In genomic region chr1:175648927-175649326, GRCh38 we compare ENCODE assay signal across 25 cellular contexts.
DNase-seq lines count a peak whose midpoint lies in the region; ATAC-seq and TF ChIP-seq lines count a peak whose summit lies in the region.
"Had no signal": no experiment of that assay in that cellular context is flagged by ENCODE, and none has a peak within 500 bp of the region (broad histone marks: within the 10 kb centered on the region; RNA-seq: fewer than 3 reads in every experiment).

No MANE protein-coding gene starts in this region.

- POLR2A ChIA-PET in IMR-90 (lab: Charles Lee; ENCODE audit: unreplicated experiment) = no interaction called here

- H4K8ac ChIP-seq in IMR-90 (ENCODE audit: low read depth in 2 of 2, low read length in 2 of 2) (no peak overlapping the region), mesendoderm (ENCODE audit: low read depth, low read length) (no peak overlapping the region)

- H2BK15ac ChIP-seq in IMR-90 (ENCODE audit: low read depth, low read length) (no peak overlapping the region), mesendoderm (replicated peaks; ENCODE audit: low read depth) (no peak overlapping the region)

- H3K27me3 ChIP-seq in IMR-90 (ENCODE audit: control insufficient read depth, insufficient read depth, low read length) (no peaks in the 10 kb centered on the region), mesendoderm (ENCODE audit: insufficient read depth, low read length, poor library complexity) (no peaks in the 10 kb centered on the region)
- H3K27me3 ChIP-seq: BE2C, BLaER1 had no signal

- no peaks in the 10 kb centered on the region for H3K9me3 Mint-ChIP-seq in stimulated activated effector memory CD8-positive, alpha-beta T cell treated with anti-CD3 and anti-CD28 coated beads, Interleukin-12 subunit alpha, Interleukin-12 subunit beta, amount 100 ng/mL, for 72 hours
- H3K9me3 Mint-ChIP-seq in stimulated activated naive B cell treated with anti-CD40 and anti-IgM and Interleukin-4, amounts not matched to agents 10 μg/mL and 1 μg/mL and 100 μg/mL, for 72 hours = no peaks in the 10 kb centered on the region
- H3K9me3 Mint-ChIP-seq: CD4-positive, alpha-beta memory T cell; CD4-positive, CD25-positive, alpha-beta regulatory T cell; CD8-positive, alpha-beta memory T cell had no signal

- H3K56ac ChIP-seq in IMR-90 (ENCODE audit: extremely low read depth, insufficient read depth, low read length) (no peak overlapping the region), mesendoderm (ENCODE audit: low read length) (no peak overlapping the region)

- peak overlapping the region; percentile 16 for H2AFZ ChIP-seq in IMR-90 (replicated peaks; ENCODE audit: low read length, poor library complexity)

- CTCF ChIA-PET in IMR-90 (lab: Yijun Ruan, JAX) = no interaction called here

- H3K4me2 ChIP-seq in IMR-90 (ENCODE audit: low read depth, low read length) (no peak overlapping the region), mesendoderm (ENCODE audit: low read length) (no peak overlapping the region)
- H3K4me2 ChIP-seq: BLaER1 had no signal

- H3K27ac ChIP-seq in IMR-90 (ENCODE audit: insufficient read depth, low read length) (no peak overlapping the region), mesendoderm (ENCODE audit: low read depth, low read length) (no peak overlapping the region)
- H3K27ac ChIP-seq: BLaER1 had no signal

- no peak for DNase-seq in IMR-90
- DNase-seq in mesendoderm = no peak
- no peak for DNase-seq in stimulated activated effector memory CD8-positive, alpha-beta T cell treated with anti-CD3 and anti-CD28 coated beads, Interleukin-12 subunit alpha, Interleukin-12 subunit beta, amount 100 ng/mL, for 72 hours (ENCODE audit: low spot score in 2 of 2)
- DNase-seq in anterior cingulate cortex (lab: John Stamatoyannopoulos, UW) = no peak
- no peak for DNase-seq in stimulated activated naive B cell treated with anti-CD40 and anti-IgM and Interleukin-4, amounts not matched to agents 10 μg/mL and 1 μg/mL and 100 μg/mL, for 72 hours
- DNase-seq: 8988T; ACHN; BE2C; C1 segment of cervical spinal cord; CD4-positive, alpha-beta memory T cell; CD4-positive, CD25-positive, alpha-beta regulatory T cell; CD8-positive, alpha-beta memory T cell; COR-L47; DMS 273 treated with DMSO at 0.1 percent for 48 hours; DMS153; DMS53; DMS79; DND-41; EL; GDM1 had no signal

- no peak overlapping the region for H4K5ac ChIP-seq in IMR-90 (ENCODE audit: low read depth, low read length)
- H4K5ac ChIP-seq in mesendoderm (ENCODE audit: low read length) = no peak overlapping the region

- no peaks in the 10 kb centered on the region for H4K20me1 ChIP-seq in IMR-90 (ENCODE audit: insufficient read depth, low read length)
- H4K20me1 ChIP-seq: BLaER1 had no signal

- no peaks in the 10 kb centered on the region for H3K79me2 ChIP-seq in mesendoderm (ENCODE audit: control insufficient read depth, insufficient read depth, low read length)

- no peaks in the 10 kb centered on the region for H3K4me1 ChIP-seq in IMR-90 (ENCODE audit: control insufficient read depth, insufficient read depth, low read length)
- peaks cover 8% of the 10 kb centered on the region for H3K4me1 ChIP-seq in mesendoderm (ENCODE audit: control insufficient read depth, low read depth, low read length)
- H3K4me1 ChIP-seq: BE2C, BLaER1 had no signal

- no peak overlapping the region for H2BK20ac ChIP-seq in IMR-90 (ENCODE audit: low read depth, low read length)

- no peak overlapping the region for H4K91ac ChIP-seq in IMR-90 (ENCODE audit: insufficient read depth, low read depth, low read length)

- H3K27ac Mint-ChIP-seq in stimulated activated effector memory CD8-positive, alpha-beta T cell treated with anti-CD3 and anti-CD28 coated beads, Interleukin-12 subunit alpha, Interleukin-12 subunit beta, amount 100 ng/mL, for 72 hours = no peak overlapping the region
- no peak overlapping the region for H3K27ac Mint-ChIP-seq in stimulated activated naive B cell treated with anti-CD40 and anti-IgM and Interleukin-4, amounts not matched to agents 10 μg/mL and 1 μg/mL and 100 μg/mL, for 72 hours
- H3K27ac Mint-ChIP-seq: CD14-positive monocyte; CD4-positive, alpha-beta memory T cell; CD4-positive, CD25-positive, alpha-beta regulatory T cell; CD8-positive, alpha-beta memory T cell had no signal

- intact Hi-C loops in IMR-90 (cut with micrococcal nuclease) = no loop called here

- no peaks in the 10 kb centered on the region for H3K4me1 Mint-ChIP-seq in stimulated activated effector memory CD8-positive, alpha-beta T cell treated with anti-CD3 and anti-CD28 coated beads, Interleukin-12 subunit alpha, Interleukin-12 subunit beta, amount 100 ng/mL, for 72 hours
- H3K4me1 Mint-ChIP-seq in stimulated activated naive B cell treated with anti-CD40 and anti-IgM and Interleukin-4, amounts not matched to agents 10 μg/mL and 1 μg/mL and 100 μg/mL, for 72 hours = peaks cover 0 to 1% of the 10 kb centered on the region in 2 donors
- H3K4me1 Mint-ChIP-seq: CD14-positive monocyte; CD4-positive, alpha-beta memory T cell; CD4-positive, CD25-positive, alpha-beta regulatory T cell; CD8-positive, alpha-beta memory T cell had no signal

- no peak overlapping the region for H2BK120ac ChIP-seq in IMR-90 (ENCODE audit: low read depth, low read length)
- H2BK120ac ChIP-seq in mesendoderm (ENCODE audit: low read depth, low read length) = no peak overlapping the region

- peaks cover 0 to 3% of the 10 kb centered on the region in 2 donors for H3K27me3 Mint-ChIP-seq in stimulated activated naive B cell treated with anti-CD40 and anti-IgM and Interleukin-4, amounts not matched to agents 10 μg/mL and 1 μg/mL and 100 μg/mL, for 72 hours
- H3K27me3 Mint-ChIP-seq: CD4-positive, alpha-beta memory T cell; CD4-positive, CD25-positive, alpha-beta regulatory T cell had no signal

- TF ChIP-seq RAD21 in IMR-90 (IDR thresholded peaks at IDR 0.05; ENCODE audit: low read length) (no peak), Ishikawa (IDR thresholded peaks at IDR 0.05; ENCODE audit: low read depth) (no peak)

- no peaks in the 10 kb centered on the region for H3K36me3 Mint-ChIP-seq in stimulated activated effector memory CD8-positive, alpha-beta T cell treated with anti-CD3 and anti-CD28 coated beads, Interleukin-12 subunit alpha, Interleukin-12 subunit beta, amount 100 ng/mL, for 72 hours
- H3K36me3 Mint-ChIP-seq in stimulated activated naive B cell treated with anti-CD40 and anti-IgM and Interleukin-4, amounts not matched to agents 10 μg/mL and 1 μg/mL and 100 μg/mL, for 72 hours = no peaks in the 10 kb centered on the region
- H3K36me3 Mint-ChIP-seq: CD14-positive monocyte; CD4-positive, alpha-beta memory T cell; CD4-positive, CD25-positive, alpha-beta regulatory T cell; CD8-positive, alpha-beta memory T cell had no signal

- no peak for TF ChIP-seq CTCF in IMR-90 (conservative IDR thresholded peaks at IDR 0.05; ENCODE audit: low read depth, low read length)

- H3K79me1 ChIP-seq in IMR-90 (ENCODE audit: low read depth in 1 of 2, low read length in 2 of 2) = no peaks in the 10 kb centered on the region
- no peaks in the 10 kb centered on the region for H3K79me1 ChIP-seq in mesendoderm (ENCODE audit: low read length)

- no peaks in the 10 kb centered on the region for H3K36me3 ChIP-seq in IMR-90 (ENCODE audit: control insufficient read depth, insufficient read depth, low read length)
- no peaks in the 10 kb centered on the region for H3K36me3 ChIP-seq in mesendoderm (ENCODE audit: control insufficient read depth, insufficient read depth, low read length)
- H3K36me3 ChIP-seq: BE2C, BLaER1 had no signal

- H2BK5ac ChIP-seq in IMR-90 (ENCODE audit: low read depth, low read length, poor library complexity, severe bottlenecking) (no peak overlapping the region), mesendoderm (ENCODE audit: low read length) (no peak overlapping the region)

- H3K23ac ChIP-seq in IMR-90 (ENCODE audit: low read depth, low read length) (no peak overlapping the region), mesendoderm (ENCODE audit: low read length) (no peak overlapping the region)

- H3K9me3 ChIP-seq in IMR-90 (ENCODE audit: control insufficient read depth, insufficient read depth, low read length) = peaks cover 2% of the 10 kb centered on the region; the same call in 1 of the 2 replicates
- H3K9me3 ChIP-seq: BE2C, BLaER1 had no signal

- H2AK5ac ChIP-seq in IMR-90 (ENCODE audit: low read depth, low read length) (no peak overlapping the region), mesendoderm (ENCODE audit: low read length) (peak overlapping the region; percentile 5)

- no peak overlapping the region for H3K14ac ChIP-seq in IMR-90 (replicated peaks; ENCODE audit: low read depth, low read length)

- dilution Hi-C loops in IMR-90 (cut with HindIII; ENCODE audit: low sequenced_read_pairs, unreplicated experiment) = no loop called here

- no peak for ATAC-seq in IMR-90 (ENCODE audit: low read depth)
- ATAC-seq in stimulated activated effector memory CD8-positive, alpha-beta T cell treated with anti-CD3 and anti-CD28 coated beads, Interleukin-12 subunit alpha, Interleukin-12 subunit beta, amount 100 ng/mL, for 72 hours = peak; percentile 46
- ATAC-seq in stimulated activated naive B cell treated with anti-CD40 and anti-IgM and Interleukin-4, amounts not matched to agents 10 μg/mL and 1 μg/mL and 100 μg/mL, for 72 hours (replicated peaks) = no peak
- ATAC-seq in HG02885 (IDR thresholded peaks at IDR 0.05; ENCODE audit: poor library complexity, unreplicated experiment) = no peak
- ATAC-seq: GM12878 had no signal

- H3K9ac ChIP-seq in IMR-90 (ENCODE audit: low read depth, low read length) = no peak overlapping the region
- no peak overlapping the region for H3K9ac ChIP-seq in mesendoderm (ENCODE audit: low read length)
- H3K9ac ChIP-seq: BLaER1 had no signal

- H3K4ac ChIP-seq in IMR-90 (ENCODE audit: low read depth, low read length) = no peak overlapping the region
- H3K4ac ChIP-seq in mesendoderm (ENCODE audit: low read depth, low read length) = no peak overlapping the region

- in situ Hi-C loops in IMR-90 (cut with MboI; ENCODE audit: low sequenced_read_pairs) = no loop called here

- TF ChIP-seq EP300 in Ishikawa (IDR thresholded peaks at IDR 0.05; ENCODE audit: borderline replicate concordance) = no peak

- H3K4me3 ChIP-seq in IMR-90 (ENCODE audit: insufficient read depth, low read depth, low read length) (no peak overlapping the region), mesendoderm (ENCODE audit: low read length) (no peak overlapping the region)
- H3K4me3 ChIP-seq: BLaER1, GM12878 had no signal

- no peaks in the 10 kb centered on the region for H3K9me1 ChIP-seq in IMR-90 (ENCODE audit: insufficient read depth, low read length)

- BruUV-seq in IMR-90 (replicated peaks; lab: Mats Ljungman, UMichigan) = no TSS peak

- H3K18ac ChIP-seq in IMR-90 (ENCODE audit: low read depth, low read length) (no peak overlapping the region), mesendoderm (ENCODE audit: low read length) (no peak overlapping the region)

- no peak overlapping the region for H3K4me3 Mint-ChIP-seq in stimulated activated effector memory CD8-positive, alpha-beta T cell treated with anti-CD3 and anti-CD28 coated beads, Interleukin-12 subunit alpha, Interleukin-12 subunit beta, amount 100 ng/mL, for 72 hours
- no peak overlapping the region for H3K4me3 Mint-ChIP-seq in stimulated activated naive B cell treated with anti-CD40 and anti-IgM and Interleukin-4, amounts not matched to agents 10 μg/mL and 1 μg/mL and 100 μg/mL, for 72 hours
- H3K4me3 Mint-ChIP-seq: CD14-positive monocyte; CD4-positive, alpha-beta memory T cell; CD4-positive, CD25-positive, alpha-beta regulatory T cell; CD8-positive, alpha-beta memory T cell had no signal

- 100% methylated on average over 5 of the region's 7 CpGs; no CpG with 5 or more reads in 1 of the 2 experiments for WGBS in IMR-90 (ENCODE audit: extremely low coverage in 2 of 2, insufficient read length in 1 of 2), 2 experiments
- no CpG with 5 or more reads among the region's 7 CpGs for WGBS in mesendoderm (ENCODE audit: extremely low coverage, insufficient coverage, low lambda C conversion rate)

- TF ChIP-seq POLR2A in IMR-90 (IDR thresholded peaks at IDR 0.05; ENCODE audit: low read depth, low read length) = no peak

- H2AK9ac ChIP-seq in IMR-90 (replicated peaks; ENCODE audit: low read depth, low read length, poor library complexity) = no peak overlapping the region
